Comparison of ENCODE assay signal across 14 cellular contexts in genomic region chr18:26685438-26686173, GRCh38.
DNase-seq lines count a peak whose midpoint lies in the region; ATAC-seq and TF ChIP-seq lines count a peak whose summit lies in the region.
"Had no signal": no experiment of that assay in that cellular context is flagged by ENCODE, and none has a peak within 500 bp of the region (broad histone marks: within the 10 kb centered on the region; RNA-seq: fewer than 3 reads in every experiment).

No MANE protein-coding gene starts in this region.

- H3K9me3 Mint-ChIP-seq in GM23338 (no peaks in the 10 kb centered on the region), endodermal cell (peaks cover 2% of the 10 kb centered on the region), mesothelial cell of epicardium (peaks cover under 1% of the 10 kb centered on the region)
- no peaks in the 10 kb centered on the region for H3K9me3 Mint-ChIP-seq in activated T-cell treated with anti-CD3 and anti-CD28 coated beads, Interleukin-2, amount 50 U/mL, for 72 hours

- H3K4me3 ChIP-seq in GM23338 (no peak overlapping the region), endodermal cell (ENCODE audit: low read length) (no peak overlapping the region)
- H3K4me3 ChIP-seq: uterus had no signal

- H2AFZ ChIP-seq in GM23338 = peak overlapping the region; percentile 61; the same call in 1 of the 2 replicates

- no peaks in the 10 kb centered on the region for H3K36me3 Mint-ChIP-seq in GM23338 (ENCODE audit: low read depth)
- no peaks in the 10 kb centered on the region for H3K36me3 Mint-ChIP-seq in endodermal cell (ENCODE audit: low read depth)
- no peaks in the 10 kb centered on the region for H3K36me3 Mint-ChIP-seq in mesothelial cell of epicardium
- H3K36me3 Mint-ChIP-seq in activated T-cell treated with anti-CD3 and anti-CD28 coated beads, Interleukin-2, amount 50 U/mL, for 72 hours (ENCODE audit: insufficient read depth in 2 of 2) = no peaks in the 10 kb centered on the region

- H3K9ac ChIP-seq in endodermal cell (ENCODE audit: extremely low read depth, low read length, poor library complexity, severe bottlenecking) = no peak overlapping the region

- 0 out of 2 replicates have a peak overlapping the region, but pooled peaks have one; percentile 11 for H3K4me2 ChIP-seq in GM23338

- H3K36me3 ChIP-seq in GM23338 (ENCODE audit: insufficient read depth) = no peaks in the 10 kb centered on the region
- H3K36me3 ChIP-seq in endodermal cell (ENCODE audit: control insufficient read depth, insufficient read depth, low read length) = no peaks in the 10 kb centered on the region
- H3K36me3 ChIP-seq: uterus had no signal

- H3K4me1 ChIP-seq in GM23338 (ENCODE audit: insufficient read depth) (peaks cover 31% of the 10 kb centered on the region), endodermal cell (ENCODE audit: control insufficient read depth, insufficient read depth, low read length) (peaks cover 12% of the 10 kb centered on the region)
- H3K4me1 ChIP-seq: uterus had no signal

- in situ Hi-C loops in ACHN (cut with HindIII; ENCODE audit: low pct_ligation_motif_present, low pct_unique_long_range_greater_than_20kb, low sequenced_read_pairs) = no loop called here

- H3K79me2 ChIP-seq in GM23338 (replicated peaks; ENCODE audit: insufficient read depth) = no peaks in the 10 kb centered on the region

- H3K27me3 ChIP-seq in GM23338 (ENCODE audit: insufficient read depth) (peaks cover 38% of the 10 kb centered on the region), endodermal cell (ENCODE audit: control insufficient read depth, insufficient read depth, low read length, poor library complexity, severe bottlenecking) (peaks cover 40% of the 10 kb centered on the region)
- H3K27me3 ChIP-seq: uterus had no signal

- no peak overlapping the region for H3K27ac Mint-ChIP-seq in GM23338
- no peak overlapping the region for H3K27ac Mint-ChIP-seq in endodermal cell
- peak overlapping the region; percentile 88 for H3K27ac Mint-ChIP-seq in mesothelial cell of epicardium
- H3K27ac Mint-ChIP-seq in activated T-cell treated with anti-CD3 and anti-CD28 coated beads, Interleukin-2, amount 50 U/mL, for 72 hours = no peak overlapping the region

- no peak for TF ChIP-seq CTCF in GM23338 (conservative IDR thresholded peaks at IDR 0.05; ENCODE audit: low read depth in 2 of 2)
- TF ChIP-seq CTCF in endodermal cell (conservative IDR thresholded peaks at IDR 0.05) = no peak
- no peak for TF ChIP-seq CTCF in mesothelial cell of epicardium (IDR thresholded peaks at IDR 0.05; ENCODE audit: unreplicated experiment)

- WGBS in endodermal cell (ENCODE audit: insufficient coverage in 1 of 2, insufficient read length in 1 of 2), 2 experiments = 55 to 77% methylated on average over 2 to 5 of the region's 5 CpGs

- DNase-seq in GM23338 (ENCODE audit: low spot score) = peak; percentile 35
- peak; percentile 15 for DNase-seq in NCI-H1417 treated with DMSO at 0.1 percent for 48 hours (lab: John Stamatoyannopoulos, UW)
- DNase-seq in endodermal cell = peak; percentile 54
- DNase-seq in mesothelial cell of epicardium (ENCODE audit: low spot score in 2 of 2, unreplicated experiment in 2 of 2) = no peak
- DNase-seq in ACHN = no peak
- DNase-seq in T-helper 9 cell = no peak
- DNase-seq in activated T-cell treated with anti-CD3 and anti-CD28 coated beads, Interleukin-2, amount 50 U/mL, for 72 hours = no peak
- DNase-seq: anterior cingulate cortex; DMS79; NCI-H446; occipital lobe; stimulated activated naive CD4-positive, alpha-beta T cell treated with Interleukin-2 at 50 U/mL for 16 hours; uterus had no signal

- no peaks in the 10 kb centered on the region for H4K20me1 ChIP-seq in GM23338 (replicated peaks; ENCODE audit: insufficient read depth)

- H3K4me3 Mint-ChIP-seq in GM23338 (no peak overlapping the region), endodermal cell (no peak overlapping the region), mesothelial cell of epicardium (no peak overlapping the region)
- no peak overlapping the region for H3K4me3 Mint-ChIP-seq in activated T-cell treated with anti-CD3 and anti-CD28 coated beads, Interleukin-2, amount 50 U/mL, for 72 hours

- ATAC-seq in GM23338 = peak; percentile 85
- no peak for ATAC-seq in esophagus mucosa
- no peak for ATAC-seq in activated T-cell treated with anti-CD3 and anti-CD28 coated beads, Interleukin-2, amount 50 U/mL, for 72 hours (replicated peaks in 1 of 2)

- H3F3A ChIP-seq in GM23338 (replicated peaks; ENCODE audit: low read depth) = no peaks in the 10 kb centered on the region

- H3K4me1 Mint-ChIP-seq in GM23338 (peaks cover 25% of the 10 kb centered on the region), endodermal cell (peaks cover 20% of the 10 kb centered on the region), mesothelial cell of epicardium (peaks cover 46% of the 10 kb centered on the region)
- H3K4me1 Mint-ChIP-seq in activated T-cell treated with anti-CD3 and anti-CD28 coated beads, Interleukin-2, amount 50 U/mL, for 72 hours (ENCODE audit: low read depth) = no peaks in the 10 kb centered on the region

- no peaks in the 10 kb centered on the region for H3K9me3 ChIP-seq in endodermal cell (ENCODE audit: control insufficient read depth, low read length)
- H3K9me3 ChIP-seq: uterus had no signal

- H3K27me3 Mint-ChIP-seq in GM23338 (ENCODE audit: insufficient read depth, low read depth, poor library complexity) (peaks cover 4% of the 10 kb centered on the region), endodermal cell (ENCODE audit: insufficient read depth) (peaks cover 38% of the 10 kb centered on the region), mesothelial cell of epicardium (ENCODE audit: low read depth) (peaks cover 3% of the 10 kb centered on the region)
- no peaks in the 10 kb centered on the region for H3K27me3 Mint-ChIP-seq in activated T-cell treated with anti-CD3 and anti-CD28 coated beads, Interleukin-2, amount 50 U/mL, for 72 hours (ENCODE audit: low read depth)

- H3K9me2 ChIP-seq in GM23338 (ENCODE audit: insufficient read depth) = no peaks in the 10 kb centered on the region; the same call in 1 of the 2 replicates

- H3K27ac ChIP-seq in GM23338 (ENCODE audit: low read depth) (no peak overlapping the region), endodermal cell (ENCODE audit: low read depth, low read length) (peak overlapping the region; percentile 89)
- H3K27ac ChIP-seq: uterus had no signal

TF ChIP-seq in GM23338, 12 proteins besides CTCF, POLR2A, EP300 and RAD21 (continues in another document):
- TF ChIP-seq ZNF114 (CRISPR knock-in tag; IDR thresholded peaks at IDR 0.05) = no peak
- TF ChIP-seq, protein P1, sequence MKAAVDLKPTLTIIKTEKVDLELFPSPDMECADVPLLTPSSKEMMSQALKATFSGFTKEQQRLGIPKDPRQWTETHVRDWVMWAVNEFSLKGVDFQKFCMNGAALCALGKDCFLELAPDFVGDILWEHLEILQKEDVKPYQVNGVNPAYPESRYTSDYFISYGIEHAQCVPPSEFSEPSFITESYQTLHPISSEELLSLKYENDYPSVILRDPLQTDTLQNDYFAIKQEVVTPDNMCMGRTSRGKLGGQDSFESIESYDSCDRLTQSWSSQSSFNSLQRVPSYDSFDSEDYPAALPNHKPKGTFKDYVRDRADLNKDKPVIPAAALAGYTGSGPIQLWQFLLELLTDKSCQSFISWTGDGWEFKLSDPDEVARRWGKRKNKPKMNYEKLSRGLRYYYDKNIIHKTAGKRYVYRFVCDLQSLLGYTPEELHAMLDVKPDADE (IDR thresholded peaks at IDR 0.05) = no peak
- no peak for TF ChIP-seq EZH2 (IDR thresholded peaks at IDR 0.05; ENCODE audit: low read depth, unreplicated experiment)
- TF ChIP-seq EZH2phosphoT487 (IDR thresholded peaks at IDR 0.05; ENCODE audit: unreplicated experiment) = no peak
- TF ChIP-seq, protein P2, sequence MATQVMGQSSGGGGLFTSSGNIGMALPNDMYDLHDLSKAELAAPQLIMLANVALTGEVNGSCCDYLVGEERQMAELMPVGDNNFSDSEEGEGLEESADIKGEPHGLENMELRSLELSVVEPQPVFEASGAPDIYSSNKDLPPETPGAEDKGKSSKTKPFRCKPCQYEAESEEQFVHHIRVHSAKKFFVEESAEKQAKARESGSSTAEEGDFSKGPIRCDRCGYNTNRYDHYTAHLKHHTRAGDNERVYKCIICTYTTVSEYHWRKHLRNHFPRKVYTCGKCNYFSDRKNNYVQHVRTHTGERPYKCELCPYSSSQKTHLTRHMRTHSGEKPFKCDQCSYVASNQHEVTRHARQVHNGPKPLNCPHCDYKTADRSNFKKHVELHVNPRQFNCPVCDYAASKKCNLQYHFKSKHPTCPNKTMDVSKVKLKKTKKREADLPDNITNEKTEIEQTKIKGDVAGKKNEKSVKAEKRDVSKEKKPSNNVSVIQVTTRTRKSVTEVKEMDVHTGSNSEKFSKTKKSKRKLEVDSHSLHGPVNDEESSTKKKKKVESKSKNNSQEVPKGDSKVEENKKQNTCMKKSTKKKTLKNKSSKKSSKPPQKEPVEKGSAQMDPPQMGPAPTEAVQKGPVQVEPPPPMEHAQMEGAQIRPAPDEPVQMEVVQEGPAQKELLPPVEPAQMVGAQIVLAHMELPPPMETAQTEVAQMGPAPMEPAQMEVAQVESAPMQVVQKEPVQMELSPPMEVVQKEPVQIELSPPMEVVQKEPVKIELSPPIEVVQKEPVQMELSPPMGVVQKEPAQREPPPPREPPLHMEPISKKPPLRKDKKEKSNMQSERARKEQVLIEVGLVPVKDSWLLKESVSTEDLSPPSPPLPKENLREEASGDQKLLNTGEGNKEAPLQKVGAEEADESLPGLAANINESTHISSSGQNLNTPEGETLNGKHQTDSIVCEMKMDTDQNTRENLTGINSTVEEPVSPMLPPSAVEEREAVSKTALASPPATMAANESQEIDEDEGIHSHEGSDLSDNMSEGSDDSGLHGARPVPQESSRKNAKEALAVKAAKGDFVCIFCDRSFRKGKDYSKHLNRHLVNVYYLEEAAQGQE (IDR thresholded peaks at IDR 0.05; ENCODE audit: unreplicated experiment) = no peak

Comparison
In these comparisons a context has a peak if more than half of its experiments do, and no peak if none do; other contexts are left out.
1. DNase-seq: peak in GM23338 (single experiment), NCI-H1417 treated with DMSO at 0.1 percent for 48 hours (single experiment) and endodermal cell (single experiment); none in mesothelial cell of epicardium (0 of 2), ACHN (single experiment), T-helper 9 cell (single experiment) and activated T-cell treated with anti-CD3 and anti-CD28 coated beads, Interleukin-2, amount 50 U/mL, for 72 hours (0 of 2).